ENCODE assay signal across 20 cellular contexts in the genomic region with DNA sequence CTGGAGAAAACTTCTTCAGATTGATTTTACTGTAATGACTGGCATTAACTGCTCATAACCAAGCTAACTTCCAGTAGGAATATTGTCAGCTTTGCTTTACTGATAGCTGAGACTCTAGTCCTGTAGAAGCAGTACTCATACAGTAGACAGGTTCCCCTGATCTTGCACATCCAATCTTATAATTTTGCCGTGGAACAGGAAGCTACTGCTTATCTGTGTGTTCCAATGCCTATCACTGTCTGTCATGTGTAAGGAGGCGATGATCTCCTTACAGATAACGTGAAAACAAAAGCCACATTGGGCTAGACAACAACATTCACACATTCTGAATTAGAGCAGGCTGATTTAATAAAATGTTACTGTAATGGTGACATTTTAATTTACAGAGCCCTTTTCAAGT.
"Had no signal": no experiment of that assay in that cellular context is flagged by ENCODE, and none has a peak within 500 bp of the region (broad histone marks: within the 10 kb centered on the region; RNA-seq: fewer than 3 reads in every experiment).

No MANE protein-coding gene starts in this region.

- H3K4me3 ChIP-seq: body of pancreas, cardiac muscle cell, heart right ventricle, lower lobe of right lung, transverse colon had no signal

- H3K9me3 ChIP-seq: body of pancreas, heart right ventricle, lower lobe of right lung, transverse colon had no signal

- DNase-seq: activated CD4-positive, alpha-beta T cell treated with anti-CD3 and anti-CD28 coated beads, Interleukin-2, amount 10 ng/mL, durations not matched to agents 24 days and 14 days; activated CD8-positive, alpha-beta T cell treated with anti-CD3 and anti-CD28 coated beads, Interleukin-2, amount 10 ng/mL, durations not matched to agents 7 days and 5 days; activated gamma-delta T cell; anterior cingulate cortex; body of pancreas; foreskin fibroblast; heart right ventricle; lower lobe of right lung; mesendoderm; naive B cell; nucleus accumbens; small intestine; T1000; transverse colon had no signal

- ATAC-seq: activated CD4-positive, CD25-positive, alpha-beta regulatory T cell treated with anti-CD3 and anti-CD28 coated beads, Interleukin-2, amount 50 U/mL, for 24 hours; activated CD8-positive, alpha-beta T cell treated with anti-CD3 and anti-CD28 coated beads, Interleukin-2, amount 10 ng/mL, durations not matched to agents 7 days and 5 days; body of pancreas; heart right ventricle; left lobe of liver; lower lobe of right lung; sciatic nerve; stimulated activated memory B cell treated with anti-CD40 and anti-IgM and Interleukin-4, amounts not matched to agents 10 μg/mL and 1 μg/mL and 100 μg/mL, for 72 hours had no signal

- H3K4me1 ChIP-seq: body of pancreas had no signal

- H3K36me3 ChIP-seq: cardiac muscle cell, lower lobe of right lung, transverse colon had no signal

- H3K27me3 ChIP-seq: body of pancreas, cardiac muscle cell, heart right ventricle, transverse colon had no signal

- H3K27ac ChIP-seq: body of pancreas, cardiac muscle cell, heart right ventricle, lower lobe of right lung, transverse colon, VCaP had no signal
